18 cellular contexts compared by ENCODE assay signal in genomic region chr7:5367661-5368060, GRCh38. TPM values are rescaled to one million over a fixed set of nuclear protein-coding genes. Genes with fewer than 3 reads are reported as not detected.
DNase-seq lines count a peak whose midpoint lies in the region; ATAC-seq and TF ChIP-seq lines count a peak whose summit lies in the region.
"Had no signal": no experiment of that assay in that cellular context is flagged by ENCODE, and none has a peak within 500 bp of the region (broad histone marks: within the 10 kb centered on the region; RNA-seq: fewer than 3 reads in every experiment).

No MANE protein-coding gene starts in this region.

- H2BK5ac ChIP-seq in H9 (ENCODE audit: insufficient read length, low read length): no peak overlapping the region

- H3K4me2 ChIP-seq in H9 (ENCODE audit: insufficient read depth, insufficient read length, low read length): no peak overlapping the region

- H3K27ac ChIP-seq in H9 (ENCODE audit: insufficient read length, low read depth, low read length) (no peak overlapping the region), adrenal gland (peak overlapping the region in 4 of 5 donors; percentile 30 to 57 (median 37)), tibial artery (peak overlapping the region; percentile 8 to 52)
- H3K27ac ChIP-seq: BLaER1, GM23248 had no signal

- TF ChIP-seq POLR2A in adrenal gland (IDR thresholded peaks at IDR 0.05) (no peak), erythroblast (IDR thresholded peaks at IDR 0.05; ENCODE audit: low read length) (no peak)

- H3K79me2 ChIP-seq in H9 (ENCODE audit: insufficient read depth, low read length): no peaks in the 10 kb centered on the region

- H2BK12ac ChIP-seq in H9 (ENCODE audit: insufficient read length, low read depth, low read length): no peak overlapping the region

- H3K4me1 Mint-ChIP-seq in H9: peaks cover 2 to 6% of the 10 kb centered on the region in 2 experiments; a peak in 3 of 4 replicates

- DNase-seq in H9 (peak; percentile 22), adrenal gland (peak; percentile 77 to 92 (median 90)), sciatic nerve (ENCODE audit: low spot score) (no peak), tibial artery (no peak), posterior vena cava (ENCODE audit: low spot score) (no peak), erythroblast (lab: John Stamatoyannopoulos, UW) (no peak)
- DNase-seq: 8988T; CD4-positive, alpha-beta memory T cell; DMS153; DMS79; GDM1; GM23248; HCEC 1CT; HFFc6; IMR-90 had no signal

- peaks cover 0 to 6% (median 4%) of the 10 kb centered on the region in 3 experiments; a peak in 2 of 7 replicates for H3K36me3 Mint-ChIP-seq in H9 (ENCODE audit: insufficient read depth in 1 of 3, low read depth in 3 of 3)

- TF ChIP-seq CTCF in H9 (conservative IDR thresholded peaks at IDR 0.05): no peak
- TF ChIP-seq CTCF in adrenal gland (IDR thresholded peaks at IDR 0.05): no peak
- TF ChIP-seq CTCF in tibial artery (IDR thresholded peaks at IDR 0.05): no peak

- intact Hi-C loops in adrenal gland (cut with DNase I): loop anchor here (10.0 kb wide), 2 partner anchors 77 to 87 kb away; no protein-coding TSS in a partner anchor
- intact Hi-C loops in sciatic nerve (cut with DNase I): loop anchor here (5.0 kb wide), 1 partner anchor 85 kb away; no protein-coding TSS in a partner anchor
- intact Hi-C loops in tibial artery (cut with DNase I; ENCODE audit: low total_unique reads): no loop called here
- intact Hi-C loops in posterior vena cava (cut with DNase I): loop anchor here in 1 of 2 donors (5.0 kb wide), 1 partner anchor 55 kb away; the partner anchor contains the start of gene TNRC18

- H2AFZ ChIP-seq in H9 (ENCODE audit: low read length): no peak overlapping the region
- H2AFZ ChIP-seq: GM23248 had no signal

- no peak overlapping the region for H3K4ac ChIP-seq in H9 (ENCODE audit: low read depth, low read length)

- no peak overlapping the region for H4K8ac ChIP-seq in H9 (replicated peaks; ENCODE audit: insufficient read length, low read depth, low read length)

- H2AK5ac ChIP-seq in H9 (ENCODE audit: insufficient read length, low read length): no peak overlapping the region

- no peaks in the 10 kb centered on the region for H3K23me2 ChIP-seq in H9 (ENCODE audit: insufficient read length, low read depth, low read length, poor library complexity, severe bottlenecking)

- no peak overlapping the region for H3T11ph ChIP-seq in H9 (ENCODE audit: low read length)

- H3K4me1 ChIP-seq in H9 (ENCODE audit: insufficient read depth, low read length) (no peaks in the 10 kb centered on the region), adrenal gland (replicated peaks in 1 of 2) (peaks cover 6 to 9% of the 10 kb centered on the region in 2 donors), tibial artery (peaks cover 0 to 60% (median 20%) of the 10 kb centered on the region in 4 donors)

- H3K27me3 Mint-ChIP-seq in H9 (ENCODE audit: low read depth): no peaks in the 10 kb centered on the region
- H3K27me3 Mint-ChIP-seq: CD4-positive, alpha-beta memory T cell had no signal

- H3K27me3 ChIP-seq in H9 (ENCODE audit: insufficient read depth, low read length): no peaks in the 10 kb centered on the region
- H3K27me3 ChIP-seq in adrenal gland: no peaks in the 10 kb centered on the region
- H3K27me3 ChIP-seq in tibial artery: no peaks in the 10 kb centered on the region
- H3K27me3 ChIP-seq: BLaER1 had no signal

- no peak overlapping the region for H4K91ac ChIP-seq in H9 (ENCODE audit: insufficient read length, low read depth, low read length)

- H3K36me3 ChIP-seq in adrenal gland (replicated peaks in 1 of 2) (peaks cover 0 to 26% of the 10 kb centered on the region in 2 donors), tibial artery (peaks cover 22 to 72% (median 41%) of the 10 kb centered on the region in 3 donors)

- H3K23ac ChIP-seq in H9 (ENCODE audit: insufficient read length, low read depth, low read length): no peak overlapping the region

- H2BK20ac ChIP-seq in H9 (ENCODE audit: low read depth, low read length, poor library complexity, severe bottlenecking): no peak overlapping the region

- ATAC-seq in sciatic nerve (peak; percentile 38), HG03378 (IDR thresholded peaks at IDR 0.05; ENCODE audit: unreplicated experiment) (no peak)

- H3K18ac ChIP-seq in H9 (ENCODE audit: insufficient read length, low read depth, low read length): no peak overlapping the region

- no peak overlapping the region for H3K56ac ChIP-seq in H9 (ENCODE audit: insufficient read length, low read depth, low read length)

- no peak overlapping the region for H4K5ac ChIP-seq in H9 (ENCODE audit: insufficient read length, low read depth, low read length)

- no peak overlapping the region for H3K27ac Mint-ChIP-seq in H9
- H3K27ac Mint-ChIP-seq: HFFc6 had no signal

- no peak overlapping the region for H3K9ac ChIP-seq in H9 (ENCODE audit: extremely low read depth, insufficient read length, low read length)
- H3K9ac ChIP-seq: BLaER1, GM23248 had no signal

- no peak overlapping the region for H2BK15ac ChIP-seq in H9 (ENCODE audit: low read depth, low read length)

- H3K14ac ChIP-seq in H9 (ENCODE audit: insufficient read depth, low read length): no peak overlapping the region

- no peak overlapping the region for H2BK120ac ChIP-seq in H9 (ENCODE audit: low read depth, low read length, poor library complexity, severe bottlenecking)

- no peaks in the 10 kb centered on the region for H3K9me3 ChIP-seq in H9 (ENCODE audit: control insufficient read depth, low read depth, low read length)
- H3K9me3 ChIP-seq in adrenal gland (replicated peaks in 1 of 3): no peaks in the 10 kb centered on the region
- H3K9me3 ChIP-seq in tibial artery: no peaks in the 10 kb centered on the region
- H3K9me3 ChIP-seq: BLaER1 had no signal

- H4K20me1 ChIP-seq in H9 (ENCODE audit: control insufficient read depth, insufficient read depth, insufficient read length): no peaks in the 10 kb centered on the region

- no peaks in the 10 kb centered on the region for H3K9me3 Mint-ChIP-seq in H9
- H3K9me3 Mint-ChIP-seq: CD14-positive monocyte; CD4-positive, alpha-beta memory T cell; HFFc6 had no signal

- WGBS in H9 (ENCODE audit: extremely low coverage, insufficient read length, low lambda C conversion rate): no CpG with 5 or more reads among the region's 9 CpGs
- 41 to 61% (median 43%) methylated on average over 9 of the region's 9 CpGs for WGBS in adrenal gland, 4 donors

- no peak overlapping the region for H3K4me3 ChIP-seq in adrenal gland
- H3K4me3 ChIP-seq in tibial artery: no peak overlapping the region
- H3K4me3 ChIP-seq: BLaER1, GM23248 had no signal

- no peaks in the 10 kb centered on the region for H3K79me1 ChIP-seq in H9 (ENCODE audit: insufficient read depth, low read depth, low read length, poor library complexity, severe bottlenecking)

- no peak overlapping the region for H3K4me3 Mint-ChIP-seq in H9
- H3K4me3 Mint-ChIP-seq: CD14-positive monocyte; CD4-positive, alpha-beta memory T cell; HFFc6 had no signal

RNA-seq across cellular contexts. Expression of gene TNRC18, which starts 56.0 kb away (rescaled TPM):
- 21.2 and 21.6 TPM in 2 replicates for total RNA-seq in H9 (2021)
- total RNA-seq in adrenal gland: 100 to 1,000 TPM in 1 of 8 donors, 10 to 100 TPM in 7; 37.2 to 120 (median 59.2) TPM
- polyA plus RNA-seq in adrenal gland: 10 to 100 TPM; 13.3 to 79.6 (median 26.9) TPM
- 107 TPM for total RNA-seq in sciatic nerve
- total RNA-seq in posterior vena cava: 100 to 1,000 TPM in 1 of 2 donors, 10 to 100 TPM in 1; 93.0 to 103 TPM

Comparison
In these comparisons a context has a peak if more than half of its experiments do, and no peak if none do; other contexts are left out.
1. DNase-seq: peak in H9 (single experiment) and adrenal gland (7 of 7); none in sciatic nerve (single experiment), tibial artery (0 of 2), posterior vena cava (single experiment) and erythroblast (0 of 2).